ENCODE assay signal across 19 cellular contexts in the genomic region with DNA sequence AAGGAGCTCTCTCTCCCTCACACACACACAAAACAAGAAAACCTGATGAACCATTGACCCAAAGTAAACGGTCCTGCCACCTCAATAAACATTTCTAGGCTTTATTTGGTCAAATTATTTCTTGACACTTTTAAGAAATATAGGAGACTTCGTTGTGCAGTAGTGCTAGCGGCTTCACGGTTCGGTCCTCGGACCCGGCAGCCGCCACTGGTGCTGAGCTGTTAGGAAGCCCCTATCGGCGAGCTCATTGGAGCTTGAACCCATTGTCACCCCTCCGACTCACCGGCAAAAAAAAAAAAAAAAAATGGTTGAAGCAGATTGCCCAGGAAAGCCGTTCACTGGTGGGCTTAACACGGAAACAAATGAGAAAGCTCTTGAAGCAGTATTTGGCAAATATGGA.
"Had no signal": no experiment of that assay in that cellular context is flagged by ENCODE, and none has a peak within 500 bp of the region (broad histone marks: within the 10 kb centered on the region; RNA-seq: fewer than 3 reads in every experiment).

No MANE protein-coding gene starts in this region.

- DNase-seq: colonic mucosa; cortex of kidney; dermis blood vessel endothelial cell; dorsolateral prefrontal cortex; effector CD4-positive, alpha-beta T cell; effector CD8-positive, alpha-beta T cell; effector memory CD4-positive, alpha-beta T cell; effector memory CD8-positive, alpha-beta T cell; endodermal cell; erythroblast; esophagus squamous epithelium; foreskin fibroblast; foreskin keratinocyte; foreskin melanocyte; gastrocnemius medialis; glutamatergic neuron; head of caudate nucleus; heart left ventricle; heart right ventricle had no signal
